8 cellular contexts compared by ENCODE assay signal in the genomic region with DNA sequence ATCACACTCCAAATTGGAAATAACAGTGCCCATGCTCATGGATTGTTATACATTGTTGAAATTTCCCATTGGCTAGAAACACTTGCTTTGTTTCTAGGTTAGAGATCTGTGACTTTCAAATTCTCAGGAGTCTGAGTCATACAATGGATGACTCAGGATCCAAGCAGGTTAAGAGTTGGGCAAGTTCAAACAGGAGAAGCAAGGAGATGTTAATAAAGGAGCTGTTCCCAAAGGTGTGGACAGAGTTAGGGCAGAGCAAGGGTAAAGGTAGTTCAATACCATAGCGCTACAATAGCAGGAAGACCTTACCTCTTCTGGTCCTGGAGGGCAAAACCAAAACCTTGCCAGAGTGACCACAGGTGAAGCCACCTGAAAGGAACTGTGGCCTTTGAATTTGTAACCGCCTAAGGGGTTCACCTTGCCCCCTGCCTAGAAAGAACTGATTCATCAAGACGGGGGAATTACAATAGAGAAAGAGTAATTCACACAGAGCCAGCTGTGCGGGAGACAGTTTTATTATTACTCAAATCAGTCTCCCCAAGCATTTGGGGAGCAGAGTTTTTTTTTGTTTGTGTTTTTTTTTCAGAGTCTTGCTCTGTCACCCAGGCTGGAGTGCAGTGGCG. TPM values are rescaled to one million over a fixed set of nuclear protein-coding genes. Genes with fewer than 3 reads are reported as not detected.
DNase-seq lines count a peak whose midpoint lies in the region; ATAC-seq and TF ChIP-seq lines count a peak whose summit lies in the region.

No MANE protein-coding gene starts in this region.

- ATAC-seq in GM18858 (IDR thresholded peaks at IDR 0.05; ENCODE audit: unreplicated experiment) = no peak

- peaks cover 31% of the 10 kb centered on the region for H3K36me3 Mint-ChIP-seq in HFFc6 (ENCODE audit: low read depth)
- H3K36me3 Mint-ChIP-seq in activated CD4-positive, alpha-beta memory T cell treated with anti-CD3 and anti-CD28 coated beads for 36 hours = peaks cover 9% of the 10 kb centered on the region

- intact Hi-C loops in activated CD4-positive, alpha-beta memory T cell treated with anti-CD3 and anti-CD28 coated beads for 36 hours (cut with micrococcal nuclease) = loop anchor here (1.0 to 2.0 kb wide), 4 partner anchors 14 to 226 kb away; a partner anchor contains a TSS
- intact Hi-C loops in esophagus squamous epithelium (cut with DNase I) = no loop called here

- H3K4me3 Mint-ChIP-seq in HFFc6 = peak overlapping the region; percentile 40
- H3K4me3 Mint-ChIP-seq in activated CD4-positive, alpha-beta memory T cell treated with anti-CD3 and anti-CD28 coated beads for 36 hours = peak overlapping the region; percentile 46

- peaks cover 9 to 54% (median 21%) of the 10 kb centered on the region in 3 donors for H3K4me1 ChIP-seq in esophagus squamous epithelium
- peaks cover 16 to 21% (median 20%) of the 10 kb centered on the region in 3 donors for H3K4me1 ChIP-seq in skeletal muscle tissue (ENCODE audit: control insufficient read depth in 3 of 3, insufficient read depth in 3 of 3, low read length in 3 of 3)

- no peaks in the 10 kb centered on the region for H3K27me3 ChIP-seq in AG04450 (ENCODE audit: control insufficient read depth, insufficient read depth, low read length)
- H3K27me3 ChIP-seq in esophagus squamous epithelium = no peaks in the 10 kb centered on the region
- H3K27me3 ChIP-seq in skeletal muscle tissue (ENCODE audit: control insufficient read depth in 3 of 3, insufficient read depth in 3 of 3, low read length in 3 of 3) = no peaks in the 10 kb centered on the region

- no peak for TF ChIP-seq POLR2A in esophagus squamous epithelium (IDR thresholded peaks at IDR 0.05)

- CTCF ChIA-PET in AG04450 (lab: Charles Lee) = interaction anchor here (0.7 kb wide), 1 partner anchor 10 kb away, joined by 3 read pairs; no protein-coding TSS in a partner anchor
- CTCF ChIA-PET in activated CD4-positive, alpha-beta memory T cell treated with anti-CD3 and anti-CD28 coated beads for 36 hours (lab: Charles Lee) = interaction anchor here (0.9 to 1.9 kb wide), 3 partner anchors 69 to 1022 kb away, joined by 3 to 6 read pairs (median 3); a partner anchor contains a TSS

- H3K4me3 ChIP-seq in AG04450 (ENCODE audit: low read depth, low read length) = no peak overlapping the region
- H3K4me3 ChIP-seq in esophagus squamous epithelium = no peak overlapping the region
- no peak overlapping the region for H3K4me3 ChIP-seq in skeletal muscle tissue (ENCODE audit: low read length in 3 of 3)

- TF ChIP-seq CTCF in AG04450 (IDR thresholded peaks at IDR 0.05; ENCODE audit: low read depth, low read length) (no peak), HFFc6 (IDR thresholded peaks at IDR 0.05) (no peak), esophagus squamous epithelium (IDR thresholded peaks at IDR 0.05) (no peak)

- peaks cover 2% of the 10 kb centered on the region; the same call in 1 of the 2 replicates for H3K9me3 ChIP-seq in AG04450 (ENCODE audit: control insufficient read depth, insufficient read depth, low read length)
- H3K9me3 ChIP-seq in esophagus squamous epithelium = peaks cover 0 to 17% (median 0%) of the 10 kb centered on the region in 3 donors
- H3K9me3 ChIP-seq in skeletal muscle tissue (ENCODE audit: control insufficient read depth in 3 of 3, low read length in 3 of 3) = no peaks in the 10 kb centered on the region

- H3K27me3 Mint-ChIP-seq in HFFc6 (ENCODE audit: insufficient read depth) = peaks cover 2% of the 10 kb centered on the region; the same call in 1 of the 2 replicates
- no peaks in the 10 kb centered on the region for H3K27me3 Mint-ChIP-seq in activated CD4-positive, alpha-beta memory T cell treated with anti-CD3 and anti-CD28 coated beads for 36 hours

- H3K27ac ChIP-seq in AG04450 (ENCODE audit: low read depth, low read length) = peak overlapping the region; percentile 57
- peak overlapping the region; percentile 87 to 97 (median 90) for H3K27ac ChIP-seq in esophagus squamous epithelium
- peak overlapping the region; percentile 70 for H3K27ac ChIP-seq in skeletal muscle tissue (ENCODE audit: low read depth, low read length)

- H3K36me3 ChIP-seq in esophagus squamous epithelium = no peaks in the 10 kb centered on the region
- no peaks in the 10 kb centered on the region for H3K36me3 ChIP-seq in skeletal muscle tissue (ENCODE audit: control insufficient read depth in 3 of 3, insufficient read depth in 3 of 3, low read length in 3 of 3)

- H3K4me1 Mint-ChIP-seq in HFFc6 (ENCODE audit: low read depth) = peaks cover 73% of the 10 kb centered on the region
- peaks cover 53% of the 10 kb centered on the region for H3K4me1 Mint-ChIP-seq in activated CD4-positive, alpha-beta memory T cell treated with anti-CD3 and anti-CD28 coated beads for 36 hours (ENCODE audit: low read depth)

- DNase-seq in AG04450 (ENCODE audit: low read depth, low spot score) (no peak), HFFc6 (peak; percentile 82), esophagus squamous epithelium (lab: John Stamatoyannopoulos, UW) (no peak), NCI-H187 treated with DMSO at 0.1 percent for 48 hours (lab: John Stamatoyannopoulos, UW) (no peak), SKM-1 treated with dmso at 0.1 percent for 144 hours (lab: John Stamatoyannopoulos, UW; ENCODE audit: unreplicated experiment) (no peak)
- DNase-seq in activated CD4-positive, alpha-beta memory T cell treated with anti-CD3 and anti-CD28 coated beads for 36 hours = peak; percentile 73

- no peak overlapping the region for H3K9ac ChIP-seq in skeletal muscle tissue (ENCODE audit: low read depth in 1 of 3, low read length in 3 of 3)

- WGBS in esophagus squamous epithelium, 2 donors = 28% methylated on average over 5 of the region's 5 CpGs

- H3K27ac Mint-ChIP-seq in HFFc6 = peak overlapping the region; percentile 83
- H3K27ac Mint-ChIP-seq in activated CD4-positive, alpha-beta memory T cell treated with anti-CD3 and anti-CD28 coated beads for 36 hours = peak overlapping the region; percentile 84

- POLR2A ChIA-PET in AG04450 (lab: Yijun Ruan, JAX) = interaction anchor here (0.5 kb wide), 1 partner anchor 17 kb away, joined by 5 read pairs; no protein-coding TSS in a partner anchor
- POLR2A ChIA-PET in activated CD4-positive, alpha-beta memory T cell treated with anti-CD3 and anti-CD28 coated beads for 36 hours (lab: Charles Lee) = interaction anchor here (0.6 to 1.1 kb wide), 5 partner anchors 14 to 275 kb away, joined by 3 to 5 read pairs (median 3); no protein-coding TSS in a partner anchor

- H3K9me3 Mint-ChIP-seq in HFFc6 = peaks cover 23% of the 10 kb centered on the region
- H3K9me3 Mint-ChIP-seq in activated CD4-positive, alpha-beta memory T cell treated with anti-CD3 and anti-CD28 coated beads for 36 hours = peaks cover 9% of the 10 kb centered on the region

RNA-seq across cellular contexts. Expression of a gene that starts 4.2 kb away (rescaled TPM):
- polyA plus RNA-seq in AG04450 (2011; rRNA removed) = 8.9 and 11.9 TPM in 2 replicates
- polyA minus RNA-seq in AG04450 (2011; rRNA and poly(A)+ RNA removed) = 2.9 and 4.3 TPM in 2 replicates
- total RNA-seq in HFFc6 (2021; fragmentation: NEBNext Ultra II Directional; extraction: Animal tissue kit (Norgen Biotek cat#: 25700)) = 1 to 10 TPM; 3.4 to 5.3 (median 4.7) TPM
- total RNA-seq in activated CD4-positive, alpha-beta memory T cell treated with anti-CD3 and anti-CD28 coated beads for 36 hours = 1 to 10 TPM; 3.2 to 4.7 TPM
- total RNA-seq in esophagus squamous epithelium (1 to 10 TPM; 1.9 to 6.7 (median 5.7) TPM), skeletal muscle tissue (11.5 TPM)

Comparison
In these comparisons a context has a peak if more than half of its experiments do, and no peak if none do; other contexts are left out.
1. DNase-seq: peak in HFFc6 (single experiment) and activated CD4-positive, alpha-beta memory T cell treated with anti-CD3 and anti-CD28 coated beads for 36 hours (single experiment); none in AG04450 (single experiment), esophagus squamous epithelium (single experiment), NCI-H187 treated with DMSO at 0.1 percent for 48 hours (single experiment) and SKM-1 treated with dmso at 0.1 percent for 144 hours (single experiment).
2. Peak in every context shown above with its lines, with median percentiles within 50 percentile points of each other: H3K27ac ChIP-seq.